In the genomic region with DNA sequence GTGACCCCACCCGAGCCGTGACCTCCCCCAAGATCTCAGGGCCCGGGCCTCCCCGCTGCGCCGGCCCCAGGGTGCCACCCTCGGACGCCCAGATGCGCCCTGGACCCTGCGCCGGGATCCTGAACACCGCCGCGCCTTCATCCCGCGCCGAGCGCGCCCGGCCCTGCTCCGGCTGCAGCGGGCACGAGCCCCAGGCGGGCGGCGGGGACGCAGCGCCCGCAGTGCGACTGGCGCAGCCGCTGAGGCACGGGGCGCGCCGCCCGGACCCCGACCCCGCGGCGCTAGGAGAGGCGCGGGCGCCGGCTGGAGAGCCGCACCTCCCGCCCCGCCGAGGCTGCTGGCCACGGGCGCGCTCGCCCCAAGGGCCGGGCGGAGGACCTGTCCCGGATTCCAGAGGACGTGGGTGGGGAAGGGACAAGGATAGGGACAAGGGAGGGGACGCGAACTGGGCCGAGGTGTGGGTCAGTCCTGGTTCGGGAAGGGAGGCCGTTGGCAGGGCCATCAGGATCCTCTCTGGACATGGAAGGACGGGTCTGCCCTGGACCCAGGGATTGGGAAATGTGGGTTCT, we compare ENCODE assay signal across 8 cellular contexts. TPM values are rescaled to one million over a fixed set of nuclear protein-coding genes. Genes with fewer than 3 reads are reported as not detected.
DNase-seq lines count a peak whose midpoint lies in the region; ATAC-seq, FAIRE-seq and TF ChIP-seq lines count a peak whose summit lies in the region.

No MANE protein-coding gene starts in this region.

- no peaks in the 10 kb centered on the region for H3K36me3 ChIP-seq in Caco-2 (ENCODE audit: control insufficient read depth, insufficient read depth, low read length)
- no peaks in the 10 kb centered on the region for H3K36me3 ChIP-seq in Peyer's patch
- no peaks in the 10 kb centered on the region for H3K36me3 ChIP-seq in endocrine pancreas (ENCODE audit: control insufficient read depth, insufficient read depth, low read length)

- H3K9ac ChIP-seq in endocrine pancreas (ENCODE audit: control insufficient read depth, insufficient read depth, low read length), result peak overlapping the region; percentile 60

- FAIRE-seq in H54 (lab: Jason Lieb, UNC), result no peak

- peak overlapping the region; percentile 48 to 88 (median 60) for H3K27ac ChIP-seq in Peyer's patch

- H3K4me1 Mint-ChIP-seq in Caco-2 (ENCODE audit: low read depth, unreplicated experiment) (peaks cover 21% of the 10 kb centered on the region), osteocyte (ENCODE audit: unreplicated experiment) (peaks cover 37% of the 10 kb centered on the region)

- H3K4me1 ChIP-seq in Caco-2 (peaks cover 30% of the 10 kb centered on the region), Peyer's patch (peaks cover 0 to 49% (median 21%) of the 10 kb centered on the region in 4 donors), endocrine pancreas (ENCODE audit: control insufficient read depth, insufficient read depth, low read length) (no peaks in the 10 kb centered on the region)

- TF ChIP-seq POLR2A in Peyer's patch (IDR thresholded peaks at IDR 0.05), result peak in 1 of 2 donors; percentile 52
- TF ChIP-seq POLR2A in H54 (IDR thresholded peaks at IDR 0.05; ENCODE audit: low read depth, low read length), result no peak

- H3K4me3 Mint-ChIP-seq in Caco-2 (ENCODE audit: unreplicated experiment) (peak overlapping the region; percentile 90), osteocyte (ENCODE audit: unreplicated experiment) (peak overlapping the region; percentile 81)

- no peak for ATAC-seq in GM19467 (IDR thresholded peaks at IDR 0.05; ENCODE audit: unreplicated experiment)

- no peaks in the 10 kb centered on the region for H3K9me3 Mint-ChIP-seq in Caco-2 (ENCODE audit: unreplicated experiment)
- no peaks in the 10 kb centered on the region for H3K9me3 Mint-ChIP-seq in osteocyte (ENCODE audit: unreplicated experiment)

- H3K27me3 ChIP-seq in Caco-2 (replicated peaks; ENCODE audit: control insufficient read depth, insufficient read depth, low read length), result no peaks in the 10 kb centered on the region; the same call in 1 of the 2 replicates
- no peaks in the 10 kb centered on the region for H3K27me3 ChIP-seq in Peyer's patch
- no peaks in the 10 kb centered on the region for H3K27me3 ChIP-seq in endocrine pancreas (ENCODE audit: control insufficient read depth, insufficient read depth, low read length)

- CTCF ChIA-PET in Caco-2 (lab: Charles Lee), result no interaction called here

- peak in 1 of 2 experiments; percentile 32 for DNase-seq in Caco-2
- DNase-seq in Peyer's patch, result peak in 1 of 3 donors; percentile 72
- no peak for DNase-seq in osteocyte (ENCODE audit: extremely low spot score, unreplicated experiment)
- no peak for DNase-seq in effector CD8-positive, alpha-beta T cell (lab: John Stamatoyannopoulos, UW)
- no peak for DNase-seq in H54 (ENCODE audit: insufficient read length, low spot score)
- no peak for DNase-seq in NCI-H446 (lab: John Stamatoyannopoulos, UW)

- intact Hi-C loops in Caco-2 (cut with micrococcal nuclease; ENCODE audit: unreplicated experiment), result loop anchor here (5.0 kb wide), 3 partner anchors 45 to 195 kb away; partner anchors contain the start of gene FAM193A

- BruUV-seq in Caco-2 (replicated peaks; lab: Mats Ljungman, UMichigan), result no TSS peak

- H3K27me3 Mint-ChIP-seq in Caco-2 (ENCODE audit: insufficient read depth, unreplicated experiment) (peaks cover 29% of the 10 kb centered on the region), osteocyte (ENCODE audit: unreplicated experiment) (peaks cover 56% of the 10 kb centered on the region)

- TF ChIP-seq CTCF in Caco-2 (IDR thresholded peaks at IDR 0.05; ENCODE audit: insufficient read depth in 1 of 2, low read depth in 1 of 2, low read length in 1 of 2, severe bottlenecking in 1 of 2, unreplicated experiment in 1 of 2) (no peak), Peyer's patch (IDR thresholded peaks at IDR 0.05) (no peak), osteocyte (IDR thresholded peaks at IDR 0.05) (no peak)

- POLR2A ChIA-PET in Caco-2 (lab: Charles Lee), result no interaction called here

- H3K4me3 ChIP-seq in Caco-2 (ENCODE audit: low read depth, low read length), result peak overlapping the region; percentile 51
- peak overlapping the region; percentile 51 to 96 (median 80) for H3K4me3 ChIP-seq in Peyer's patch
- H3K4me3 ChIP-seq in endocrine pancreas (ENCODE audit: control insufficient read depth, insufficient read depth, low read length), result no peak overlapping the region

- H3K27ac Mint-ChIP-seq in Caco-2 (ENCODE audit: unreplicated experiment) (no peak overlapping the region), osteocyte (ENCODE audit: unreplicated experiment) (peak overlapping the region; percentile 44)

- H3K9me3 ChIP-seq in Caco-2, result no peaks in the 10 kb centered on the region
- no peaks in the 10 kb centered on the region for H3K9me3 ChIP-seq in Peyer's patch
- H3K9me3 ChIP-seq in endocrine pancreas (ENCODE audit: control insufficient read depth, low read length), result no peaks in the 10 kb centered on the region

- H3K36me3 Mint-ChIP-seq in Caco-2 (ENCODE audit: insufficient read depth, unreplicated experiment) (no peaks in the 10 kb centered on the region), osteocyte (ENCODE audit: unreplicated experiment) (peaks cover 2% of the 10 kb centered on the region)

RNA-seq across cellular contexts. Expression of gene ZFYVE28, which starts 1.2 kb away (rescaled TPM):
- total RNA-seq in Caco-2 (2022) (0.70 and 0.82 TPM in 2 replicates), Peyer's patch (100 to 1,000 TPM in 1 of 4 donors, 10 to 100 TPM in 3; 20.6 to 153 (median 63.2) TPM), osteocyte (3.3 and 3.4 TPM in 2 replicates)

RNA-seq across cellular contexts. Expression of gene CFAP99, which starts 1.5 kb away (rescaled TPM):
- total RNA-seq in Caco-2 (2022) (not detected in 2 replicates), Peyer's patch (1 to 10 TPM in 1 of 4 donors, under 1 TPM in 1, not detected in 2; 0.80 to 1.2 TPM), osteocyte (not detected in 2 replicates)

RNA-seq across cellular contexts. Expression of gene RNF4, which starts 51.6 kb away (rescaled TPM):
- total RNA-seq in Caco-2 (2022) (69.0 and 75.4 TPM in 2 replicates), Peyer's patch (10 to 100 TPM; 42.2 to 99.0 (median 50.1) TPM), osteocyte (57.6 and 63.4 TPM in 2 replicates)
